11 cellular contexts compared by ENCODE assay signal in genomic region chr6:42403831-42404230, GRCh38. TPM values are rescaled to one million over a fixed set of nuclear protein-coding genes. Genes with fewer than 3 reads are reported as not detected.
DNase-seq lines count a peak whose midpoint lies in the region; ATAC-seq and TF ChIP-seq lines count a peak whose summit lies in the region.
"Had no signal": no experiment of that assay in that cellular context is flagged by ENCODE, and none has a peak within 500 bp of the region (broad histone marks: within the 10 kb centered on the region; RNA-seq: fewer than 3 reads in every experiment).

No MANE protein-coding gene starts in this region.

- H2AFZ ChIP-seq in ACC112 (ENCODE audit: low read length, unreplicated experiment), result no peak overlapping the region

- H3K27me3 ChIP-seq in ACC112 (ENCODE audit: insufficient read depth, low read length) (no peaks in the 10 kb centered on the region), colonic mucosa (no peaks in the 10 kb centered on the region), mucosa of rectum (ENCODE audit: control insufficient read depth in 2 of 2, insufficient read depth in 2 of 2, low read length in 2 of 2) (no peaks in the 10 kb centered on the region), MG63 (no peaks in the 10 kb centered on the region)

- peak overlapping the region in 1 of 2 donors; percentile 19 for H3K9ac ChIP-seq in colonic mucosa (ENCODE audit: low read depth in 2 of 2, low read length in 2 of 2)
- H3K9ac ChIP-seq in mucosa of rectum (ENCODE audit: low read depth in 1 of 2, low read length in 2 of 2), result peak overlapping the region in 1 of 2 donors; percentile 17

- H3K27ac ChIP-seq in ACC112 (ENCODE audit: low read depth, low read length) (peak overlapping the region; percentile 48), colonic mucosa (peak overlapping the region; percentile 47), mucosa of rectum (ENCODE audit: low read depth in 2 of 2, low read length in 2 of 2) (peak overlapping the region; percentile 56 to 63)
- H3K27ac ChIP-seq: HL-60 had no signal

- H3K27me3 Mint-ChIP-seq in HFFc6 (ENCODE audit: insufficient read depth), result no peaks in the 10 kb centered on the region

- H3K4me3 ChIP-seq in ACC112 (ENCODE audit: low read depth, low read length), result peak overlapping the region; percentile 21; the same call in 1 of the 2 replicates
- no peak overlapping the region for H3K4me3 ChIP-seq in colonic mucosa
- no peak overlapping the region for H3K4me3 ChIP-seq in mucosa of rectum (ENCODE audit: low read length in 2 of 2)
- H3K4me3 ChIP-seq in MG63, result no peak overlapping the region

- peaks cover 69% of the 10 kb centered on the region for H3K4me1 Mint-ChIP-seq in HFFc6 (ENCODE audit: low read depth)

- no peaks in the 10 kb centered on the region for H3K9me3 Mint-ChIP-seq in HFFc6

- intact Hi-C loops in colonic mucosa (cut with DNase I), result loop anchor here (10.0 kb wide), 1 partner anchor 89 kb away; no protein-coding TSS in a partner anchor

- DNase-seq in HFFc6 (no peak), colonic mucosa (no peak), medulla oblongata (ENCODE audit: extremely low spot score) (no peak), MG63 (no peak), cerebellar cortex (ENCODE audit: low spot score) (no peak)
- DNase-seq: effector memory CD4-positive, alpha-beta T cell; NCI-H1092 treated with DMSO at 0.1 percent for 48 hours had no signal

- H3K79me2 ChIP-seq in ACC112 (ENCODE audit: control insufficient read depth, insufficient read depth, low read length, unreplicated experiment), result peaks cover 56% of the 10 kb centered on the region

- H3K4me1 ChIP-seq in ACC112 (ENCODE audit: control insufficient read depth, insufficient read depth, low read length, unreplicated experiment) (peaks cover 49% of the 10 kb centered on the region), colonic mucosa (peaks cover 11% of the 10 kb centered on the region), mucosa of rectum (ENCODE audit: control insufficient read depth in 2 of 2, insufficient read depth in 2 of 2, low read length in 2 of 2) (peaks cover 27 to 29% of the 10 kb centered on the region in 2 donors)

- no peaks in the 10 kb centered on the region for H3K9me3 ChIP-seq in colonic mucosa
- no peaks in the 10 kb centered on the region for H3K9me3 ChIP-seq in mucosa of rectum (ENCODE audit: control insufficient read depth in 2 of 2, low read length in 2 of 2)
- no peaks in the 10 kb centered on the region for H3K9me3 ChIP-seq in MG63

- no peak for TF ChIP-seq CTCF in HFFc6 (IDR thresholded peaks at IDR 0.05)
- no peak for TF ChIP-seq CTCF in colonic mucosa (IDR thresholded peaks at IDR 0.05)

- peak overlapping the region; percentile 92 for H3K27ac Mint-ChIP-seq in HFFc6

- H3K36me3 Mint-ChIP-seq in HFFc6 (ENCODE audit: low read depth), result peaks cover 4% of the 10 kb centered on the region

- ATAC-seq in GM19023 (IDR thresholded peaks at IDR 0.05; ENCODE audit: unreplicated experiment), result no peak

- no peaks in the 10 kb centered on the region for H3K36me3 ChIP-seq in ACC112 (ENCODE audit: insufficient read depth, low read length)
- no peaks in the 10 kb centered on the region for H3K36me3 ChIP-seq in colonic mucosa
- H3K36me3 ChIP-seq in mucosa of rectum (ENCODE audit: control insufficient read depth in 2 of 2, insufficient read depth in 2 of 2, low read length in 2 of 2), result no peaks in the 10 kb centered on the region
- no peaks in the 10 kb centered on the region for H3K36me3 ChIP-seq in MG63

- H3K4me3 Mint-ChIP-seq in HFFc6, result peak overlapping the region; percentile 83

RNA-seq across cellular contexts. Expression of gene TRERF1, which starts 47.9 kb away (rescaled TPM):
- 10 to 100 TPM; 10.5 to 16.4 (median 15.2) TPM for total RNA-seq in HFFc6 (2021; fragmentation: NEBNext Ultra II Directional; extraction: Animal tissue kit (Norgen Biotek cat#: 25700))
- total RNA-seq in colonic mucosa, result 1 to 10 TPM; 3.5 to 3.8 TPM
- 2.1 TPM in 2 replicates for total RNA-seq in MG63 (2014; rRNA removed; shearing (Covaris generic); ENCODE audit: low replicate concordance)
